In the genomic region with DNA sequence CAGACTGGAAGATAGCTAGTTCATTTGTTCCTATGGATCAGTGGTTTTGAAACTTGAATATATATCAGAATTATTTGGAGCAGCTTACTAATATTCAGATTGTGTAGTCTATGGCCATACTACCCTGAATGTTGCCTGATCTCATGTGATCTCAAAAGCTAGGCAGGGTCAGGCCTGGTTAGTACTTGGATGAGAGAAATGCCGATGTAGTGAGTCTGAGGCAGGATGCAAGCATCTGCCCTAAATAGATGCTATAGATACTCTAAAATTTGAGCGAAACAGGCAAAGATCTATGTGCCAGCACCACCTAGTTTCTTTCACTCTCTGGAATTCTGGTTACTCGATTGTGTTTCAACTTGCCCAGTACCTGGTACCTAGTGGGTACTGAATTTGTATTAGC, we compare ENCODE assay signal across 21 cellular contexts.
"Had no signal": no experiment of that assay in that cellular context is flagged by ENCODE, and none has a peak within 500 bp of the region (broad histone marks: within the 10 kb centered on the region; RNA-seq: fewer than 3 reads in every experiment).

No MANE protein-coding gene starts in this region.

- H3K4me1 ChIP-seq: right atrium auricular region, spleen, testis, upper lobe of right lung had no signal

- H3K4me3 ChIP-seq: gastrocnemius medialis, hepatocyte, mucosa of descending colon, ovary, right atrium auricular region, spleen, testis, tibial nerve, upper lobe of right lung, vagina had no signal

- H3K4me3 Mint-ChIP-seq: naive thymus-derived CD8-positive, alpha-beta T cell; stimulated activated memory B cell treated with anti-CD40 and anti-IgM and Interleukin-4, amounts not matched to agents 10 μg/mL and 1 μg/mL and 100 μg/mL, for 72 hours; stimulated activated naive CD8-positive, alpha-beta T cell treated with anti-CD3 and anti-CD28 coated beads, Interleukin-15, Interleukin-2, amounts not matched to agents 100 ng/mL and 50 ng/mL, for 24 hours had no signal

- H2AFZ ChIP-seq: hepatocyte had no signal

- DNase-seq: effector memory CD4-positive, alpha-beta T cell; gastrocnemius medialis; glutamatergic neuron; mucosa of descending colon; naive thymus-derived CD8-positive, alpha-beta T cell; ovary; spleen; stimulated activated CD4-positive, alpha-beta T cell treated with anti-CD3 and anti-CD28 coated beads, Interleukin-15, amount 100 ng/mL, for 24 hours; stimulated activated CD4-positive, alpha-beta T cell treated with anti-CD3 and anti-CD28 coated beads, Interleukin-1b, Interleukin-23, amount 100 ng/mL, for 48 hours; stimulated activated CD4-positive, alpha-beta T cell treated with anti-CD3 and anti-CD28 coated beads, Interleukin-4, amount 100 ng/mL, for 24 hours; testis; upper lobe of right lung had no signal

- H3K9me3 Mint-ChIP-seq: naive thymus-derived CD8-positive, alpha-beta T cell; stimulated activated memory B cell treated with anti-CD40 and anti-IgM and Interleukin-4, amounts not matched to agents 10 μg/mL and 1 μg/mL and 100 μg/mL, for 72 hours; stimulated activated naive CD8-positive, alpha-beta T cell treated with anti-CD3 and anti-CD28 coated beads, Interleukin-15, Interleukin-2, amounts not matched to agents 100 ng/mL and 50 ng/mL, for 24 hours had no signal

- H3K4me2 ChIP-seq: hepatocyte had no signal

- H3K27me3 Mint-ChIP-seq: stimulated activated naive CD8-positive, alpha-beta T cell treated with anti-CD3 and anti-CD28 coated beads, Interleukin-15, Interleukin-2, amounts not matched to agents 100 ng/mL and 50 ng/mL, for 24 hours had no signal

- ATAC-seq: esophagus mucosa; left lobe of liver; mucosa of descending colon; naive thymus-derived CD8-positive, alpha-beta T cell; stimulated activated memory B cell treated with anti-CD40 and anti-IgM and Interleukin-4, amounts not matched to agents 10 μg/mL and 1 μg/mL and 100 μg/mL, for 72 hours; upper lobe of right lung had no signal

- H3K27me3 ChIP-seq: gastrocnemius medialis, hepatocyte, neutrophil, ovary, right atrium auricular region, spleen, testis, tibial nerve, upper lobe of right lung, vagina had no signal

- H3K4me1 Mint-ChIP-seq: naive thymus-derived CD8-positive, alpha-beta T cell; stimulated activated memory B cell treated with anti-CD40 and anti-IgM and Interleukin-4, amounts not matched to agents 10 μg/mL and 1 μg/mL and 100 μg/mL, for 72 hours had no signal

- H3K27ac Mint-ChIP-seq: naive thymus-derived CD8-positive, alpha-beta T cell; stimulated activated memory B cell treated with anti-CD40 and anti-IgM and Interleukin-4, amounts not matched to agents 10 μg/mL and 1 μg/mL and 100 μg/mL, for 72 hours; stimulated activated naive CD8-positive, alpha-beta T cell treated with anti-CD3 and anti-CD28 coated beads, Interleukin-15, Interleukin-2, amounts not matched to agents 100 ng/mL and 50 ng/mL, for 24 hours had no signal

- H3K27ac ChIP-seq: gastrocnemius medialis, hepatocyte, neutrophil, ovary, right atrium auricular region, spleen, testis, tibial nerve, upper lobe of right lung, vagina had no signal

- H3K36me3 Mint-ChIP-seq: stimulated activated memory B cell treated with anti-CD40 and anti-IgM and Interleukin-4, amounts not matched to agents 10 μg/mL and 1 μg/mL and 100 μg/mL, for 72 hours had no signal

- H3K9me3 ChIP-seq: gastrocnemius medialis, mucosa of descending colon, neutrophil, ovary, right atrium auricular region, spleen, testis, tibial nerve, upper lobe of right lung, vagina had no signal

- H3K36me3 ChIP-seq: gastrocnemius medialis, neutrophil, ovary, right atrium auricular region, spleen, upper lobe of right lung had no signal
